11 cellular contexts compared by ENCODE assay signal in the genomic region with DNA sequence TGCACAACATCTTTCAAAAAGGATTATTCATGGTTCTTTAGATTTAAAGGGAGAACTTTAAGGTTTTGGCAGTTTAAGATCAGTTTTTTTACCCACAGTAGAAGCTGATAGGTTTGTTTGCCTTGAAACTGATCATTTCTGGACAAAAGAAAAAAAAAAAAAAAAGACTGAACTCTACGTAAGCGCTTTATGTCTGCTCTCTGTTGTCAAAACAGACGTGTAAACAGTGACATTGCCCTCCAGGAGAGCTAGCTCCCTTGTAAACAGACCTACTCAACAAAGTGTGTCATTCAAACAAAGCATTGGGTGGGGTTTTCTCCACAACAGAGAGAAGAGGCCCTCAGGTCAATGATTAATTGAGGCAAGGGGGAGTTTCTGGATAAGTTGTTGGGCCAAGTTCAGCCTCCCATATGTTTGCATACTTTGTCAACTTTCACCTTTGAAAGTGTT.
DNase-seq lines count a peak whose midpoint lies in the region; ATAC-seq and TF ChIP-seq lines count a peak whose summit lies in the region.
"Had no signal": no experiment of that assay in that cellular context is flagged by ENCODE, and none has a peak within 500 bp of the region (broad histone marks: within the 10 kb centered on the region; RNA-seq: fewer than 3 reads in every experiment).

No MANE protein-coding gene starts in this region.

- H2AK5ac ChIP-seq in neuronal stem cell (ENCODE audit: low read depth, low read length) = no peak overlapping the region

- H3K36me3 ChIP-seq in mammary epithelial cell (ENCODE audit: insufficient read depth, low read length) = no peaks in the 10 kb centered on the region
- H3K36me3 ChIP-seq in neuronal stem cell (replicated peaks in 1 of 2; ENCODE audit: control insufficient read depth in 2 of 2, insufficient read depth in 2 of 2, low read length in 2 of 2) = no peaks in the 10 kb centered on the region

- no peak overlapping the region for H4K91ac ChIP-seq in neuronal stem cell (ENCODE audit: low read depth, low read length, poor library complexity)

- H3K9ac ChIP-seq in mammary epithelial cell (ENCODE audit: insufficient read depth, low read length) (no peak overlapping the region), neuronal stem cell (ENCODE audit: low read depth, low read length, poor library complexity) (no peak overlapping the region)

- dilution Hi-C loops in mammary epithelial cell (cut with HindIII; ENCODE audit: low sequenced_read_pairs) = no loop called here

- DNase-seq in NCI-H2171 (lab: John Stamatoyannopoulos, UW) = peak; percentile 87
- peak; percentile 17 for DNase-seq in mammary epithelial cell
- peak; percentile 37 for DNase-seq in retina
- no peak for DNase-seq in neuronal stem cell (ENCODE audit: low spot score)
- no peak for DNase-seq in activated CD4-positive, alpha-beta T cell treated with anti-CD3 and anti-CD28 coated beads for 48 hours
- DNase-seq: activated CD8-positive, alpha-beta memory T cell treated with anti-CD3 and anti-CD28 coated beads, Interleukin-2, amount 10 ng/mL, durations not matched to agents 7 days and 5 days; Karpas-422; stimulated activated CD4-positive, alpha-beta T cell treated with anti-CD3 and anti-CD28 coated beads, Interleukin-4, amount 100 ng/mL, for 24 hours; testis had no signal

- CTCF ChIA-PET in mammary epithelial cell (lab: Charles Lee; ENCODE audit: low non-redundant PET) = no interaction called here

- no peak overlapping the region for H3K27ac ChIP-seq in mammary epithelial cell (ENCODE audit: insufficient read depth, low read depth, low read length)
- H3K27ac ChIP-seq in neuronal stem cell (replicated peaks; ENCODE audit: low read length) = no peak overlapping the region
- H3K27ac ChIP-seq: testis had no signal

- intact Hi-C loops in mammary epithelial cell (cut with micrococcal nuclease) = no loop called here

- no peaks in the 10 kb centered on the region for H3K79me1 ChIP-seq in neuronal stem cell (ENCODE audit: low read depth, low read length)

- H3K4ac ChIP-seq in neuronal stem cell (ENCODE audit: low read length) = no peak overlapping the region

- H2BK120ac ChIP-seq in neuronal stem cell (ENCODE audit: low read depth, low read length) = no peak overlapping the region

- ATAC-seq in HG03342 (IDR thresholded peaks at IDR 0.05; ENCODE audit: unreplicated experiment) (peak; percentile 80), HG03460 (IDR thresholded peaks at IDR 0.05; ENCODE audit: unreplicated experiment) (no peak)
- ATAC-seq: activated CD8-positive, alpha-beta memory T cell treated with anti-CD3 and anti-CD28 coated beads, Interleukin-2, amount 10 ng/mL, durations not matched to agents 7 days and 5 days had no signal

- H3K4me1 ChIP-seq in mammary epithelial cell (ENCODE audit: insufficient read depth, low read length) (no peaks in the 10 kb centered on the region), neuronal stem cell (ENCODE audit: control insufficient read depth in 2 of 2, insufficient read depth in 1 of 2, low read depth in 1 of 2, low read length in 2 of 2) (peaks cover 0 to 12% of the 10 kb centered on the region in 2 donors)

- no peak for TF ChIP-seq CTCF in mammary epithelial cell (conservative IDR thresholded peaks at IDR 0.05 in 1 of 2, IDR thresholded peaks at IDR 0.05 in 1 of 2; ENCODE audit: extremely low read depth in 1 of 2, insufficient read depth in 1 of 2, low read depth in 1 of 2, low read length in 2 of 2)

- 97% methylated on average over 3 of the region's 3 CpGs for WGBS in mammary epithelial cell (ENCODE audit: low coverage, missing lambda C conversion rate)
- WGBS in neuronal stem cell (ENCODE audit: extremely low coverage in 2 of 2, insufficient read length in 2 of 2, insufficient replicate concordance in 1 of 2), 2 donors = no CpG with 5 or more reads among the region's 3 CpGs

- H3K4me3 ChIP-seq in mammary epithelial cell (replicated peaks in 1 of 3; ENCODE audit: insufficient read depth in 1 of 3, low read depth in 2 of 3, low read length in 3 of 3) = no peak overlapping the region
- H3K4me3 ChIP-seq in neuronal stem cell (ENCODE audit: low read length in 2 of 2) = no peak overlapping the region
- H3K4me3 ChIP-seq: testis had no signal

- H3K27me3 ChIP-seq in mammary epithelial cell (ENCODE audit: insufficient read depth, low read length) (no peaks in the 10 kb centered on the region), neuronal stem cell (ENCODE audit: control insufficient read depth in 3 of 3, insufficient read depth in 3 of 3, low read depth in 1 of 3, low read length in 3 of 3) (no peaks in the 10 kb centered on the region)
- H3K27me3 ChIP-seq: testis had no signal

- no peak overlapping the region for H3K14ac ChIP-seq in neuronal stem cell (ENCODE audit: low read length)

- H3K23ac ChIP-seq in neuronal stem cell (ENCODE audit: low read depth, low read length, poor library complexity) = no peak overlapping the region

- no peak overlapping the region for H3K18ac ChIP-seq in neuronal stem cell (ENCODE audit: low read length)

- no peaks in the 10 kb centered on the region for H3K9me3 ChIP-seq in mammary epithelial cell (replicated peaks; ENCODE audit: insufficient read depth, low read length)
- peaks cover 6 to 16% of the 10 kb centered on the region in 2 donors for H3K9me3 ChIP-seq in neuronal stem cell (replicated peaks in 1 of 2; ENCODE audit: control insufficient read depth in 2 of 2, insufficient read depth in 1 of 2, low read depth in 1 of 2, low read length in 2 of 2)
- H3K9me3 ChIP-seq: testis had no signal

- H4K20me1 ChIP-seq in mammary epithelial cell (ENCODE audit: insufficient read depth, low read length) = no peaks in the 10 kb centered on the region

- no peak overlapping the region for H2BK5ac ChIP-seq in neuronal stem cell (ENCODE audit: low read length)

- H3K4me2 ChIP-seq in mammary epithelial cell (ENCODE audit: insufficient read depth, low read depth, low read length) (no peak overlapping the region), neuronal stem cell (ENCODE audit: insufficient read depth, low read length, poor library complexity, severe bottlenecking) (no peak overlapping the region)

- in situ Hi-C loops in mammary epithelial cell (cut with MboI; ENCODE audit: low sequenced_read_pairs in 2 of 2) = no loop called here

- no peak overlapping the region for H4K8ac ChIP-seq in neuronal stem cell (ENCODE audit: low read depth, low read length)

- H3K79me2 ChIP-seq in mammary epithelial cell (ENCODE audit: insufficient read depth, low read length) = no peaks in the 10 kb centered on the region

- no TSS peak for BruUV-seq in mammary epithelial cell (replicated peaks; lab: Mats Ljungman, UMichigan)

- H2BK12ac ChIP-seq in neuronal stem cell (ENCODE audit: low read length) = no peak overlapping the region

- H2AFZ ChIP-seq in mammary epithelial cell (ENCODE audit: low read depth, low read length) (no peak overlapping the region), neuronal stem cell (ENCODE audit: low read length) (no peak overlapping the region)

- no peak overlapping the region for H2BK15ac ChIP-seq in neuronal stem cell (ENCODE audit: low read length)

Comparison
In these comparisons a context has a peak if more than half of its experiments do, and no peak if none do; other contexts are left out.
1. DNase-seq: peak in NCI-H2171 (single experiment), mammary epithelial cell (single experiment) and retina (single experiment); none in neuronal stem cell (single experiment) and activated CD4-positive, alpha-beta T cell treated with anti-CD3 and anti-CD28 coated beads for 48 hours (single experiment).